ENCODE assay signal across 30 cellular contexts in the genomic region with DNA sequence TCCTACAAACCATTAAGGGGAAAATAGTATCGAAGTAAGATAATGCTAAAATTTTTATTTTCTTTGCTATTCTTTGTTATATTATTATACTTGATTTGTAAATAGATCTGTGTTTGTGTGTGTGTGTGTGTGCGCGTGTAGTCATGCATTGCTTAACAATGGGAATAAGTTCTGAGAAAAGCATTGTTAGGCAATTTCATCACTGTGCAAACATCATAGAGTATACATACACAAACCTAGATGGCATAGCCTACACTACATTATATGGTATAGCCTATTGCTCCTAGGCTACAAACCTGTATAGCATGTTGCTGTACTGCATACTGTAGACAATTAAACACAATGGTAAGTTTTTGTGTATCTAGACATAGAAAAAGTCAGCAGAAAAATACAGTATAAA. TPM values are rescaled to one million over a fixed set of nuclear protein-coding genes. Genes with fewer than 3 reads are reported as not detected.
"Had no signal": no experiment of that assay in that cellular context is flagged by ENCODE, and none has a peak within 500 bp of the region (broad histone marks: within the 10 kb centered on the region; RNA-seq: fewer than 3 reads in every experiment).

No MANE protein-coding gene starts in this region.

- H3K4me3 ChIP-seq: coronary artery, gastrocnemius medialis, hepatocyte, left lung, neural progenitor cell, prostate gland, right atrium auricular region, sigmoid colon, spleen, testis, tibial artery, vagina had no signal

- ATAC-seq: gastrocnemius medialis; left lung; naive thymus-derived CD4-positive, alpha-beta T cell; stimulated activated memory B cell treated with anti-CD40 and anti-IgM and Interleukin-4, amounts not matched to agents 10 μg/mL and 1 μg/mL and 100 μg/mL, for 72 hours; stimulated activated naive CD8-positive, alpha-beta T cell treated with anti-CD3 and anti-CD28 coated beads, Interleukin-15, Interleukin-2, amounts not matched to agents 100 U/mL and 50 U/mL, for 24 hours had no signal

- H3K36me3 ChIP-seq: gastrocnemius medialis, left lung, neural progenitor cell, prostate gland, right atrium auricular region, sigmoid colon, spleen, tibial artery, vagina had no signal

- H3K27ac ChIP-seq: coronary artery, gastrocnemius medialis, hepatocyte, left lung, neural progenitor cell, parathyroid adenoma, prostate gland, right atrium auricular region, sigmoid colon, spleen, testis, tibial artery, vagina had no signal

- DNase-seq: dermis blood vessel endothelial cell; effector memory CD4-positive, alpha-beta T cell; foreskin fibroblast; gastrocnemius medialis; head of caudate nucleus; kidney; left lung; mesenchymal stem cell; naive thymus-derived CD4-positive, alpha-beta T cell; sigmoid colon; spleen; stimulated activated CD4-positive, alpha-beta T cell treated with anti-CD3 and anti-CD28 coated beads, Interleukin-4, amount 100 ng/mL, for 4 hours; stimulated activated naive CD8-positive, alpha-beta T cell treated with anti-CD3 and anti-CD28 coated beads, Interleukin-15, Interleukin-2, amounts not matched to agents 100 U/mL and 50 U/mL, for 24 hours; substantia nigra; testis; tibial artery had no signal

- H3K9me3 ChIP-seq: gastrocnemius medialis, left lung, prostate gland, right atrium auricular region, sigmoid colon, spleen, testis, tibial artery, vagina had no signal

- H3K4me1 ChIP-seq: left lung, neural progenitor cell, parathyroid adenoma, prostate gland, right atrium auricular region, spleen, testis, vagina had no signal

- H3K27me3 ChIP-seq: gastrocnemius medialis, hepatocyte, left lung, neural progenitor cell, right atrium auricular region, sigmoid colon, spleen, testis, tibial artery, vagina had no signal

RNA-seq across cellular contexts. Expression of gene MTTP, which starts 17.1 kb away (rescaled TPM):
- total RNA-seq: dermis blood vessel endothelial cell, endothelial cell of umbilical vein, glomerular endothelial cell, lung microvascular endothelial cell, mesothelial cell of epicardium, osteoblast, ureter, vagina had no signal
